In genomic region chr2:156864230-156864629, GRCh38 we compare ENCODE assay signal across 22 cellular contexts.
DNase-seq lines count a peak whose midpoint lies in the region; ATAC-seq and TF ChIP-seq lines count a peak whose summit lies in the region.
"Had no signal": no experiment of that assay in that cellular context is flagged by ENCODE, and none has a peak within 500 bp of the region (broad histone marks: within the 10 kb centered on the region; RNA-seq: fewer than 3 reads in every experiment).

No MANE protein-coding gene starts in this region.

- H3K36me3 Mint-ChIP-seq in glutamatergic neuron (ENCODE audit: unreplicated experiment), result no peaks in the 10 kb centered on the region
- H3K36me3 Mint-ChIP-seq: CD4-positive, CD25-positive, alpha-beta regulatory T cell; T-cell had no signal

- intact Hi-C loops in left ventricle myocardium inferior (cut with micrococcal nuclease) (no loop called here), transverse colon (cut with DNase I; ENCODE audit: low total_unique reads) (no loop called here)

- TF ChIP-seq CTCF in WERI-Rb-1 (IDR thresholded peaks at IDR 0.05; ENCODE audit: low read depth, low read length), result no peak
- no peak for TF ChIP-seq CTCF in glutamatergic neuron (IDR thresholded peaks at IDR 0.05; ENCODE audit: partially characterized antibody, unreplicated experiment)
- no peak for TF ChIP-seq CTCF in left ventricle myocardium inferior (IDR thresholded peaks at IDR 0.05; ENCODE audit: borderline replicate concordance)
- TF ChIP-seq CTCF in transverse colon (IDR thresholded peaks at IDR 0.05), result no peak

- peak overlapping the region; percentile 90 for H3K27ac Mint-ChIP-seq in glutamatergic neuron (ENCODE audit: unreplicated experiment)
- H3K27ac Mint-ChIP-seq: activated CD4-positive, alpha-beta memory T cell treated with anti-CD3 and anti-CD28 coated beads, Interleukin-2, amount 10 ng/mL, durations not matched to agents 7 days and 5 days; activated naive CD8-positive, alpha-beta T cell treated with anti-CD3 and anti-CD28 coated beads, Interleukin-2, amount 50 U/mL, for 24 hours; CD4-positive, CD25-positive, alpha-beta regulatory T cell; T-cell had no signal

- peaks cover 24% of the 10 kb centered on the region for H3K4me1 Mint-ChIP-seq in glutamatergic neuron (ENCODE audit: low read depth, unreplicated experiment)
- H3K4me1 Mint-ChIP-seq: activated CD4-positive, alpha-beta memory T cell treated with anti-CD3 and anti-CD28 coated beads, Interleukin-2, amount 10 ng/mL, durations not matched to agents 7 days and 5 days; activated naive CD8-positive, alpha-beta T cell treated with anti-CD3 and anti-CD28 coated beads, Interleukin-2, amount 50 U/mL, for 24 hours; CD4-positive, CD25-positive, alpha-beta regulatory T cell; neural crest cell; T-cell had no signal

- peak overlapping the region; percentile 23 for H3K4me3 Mint-ChIP-seq in glutamatergic neuron (ENCODE audit: unreplicated experiment)
- H3K4me3 Mint-ChIP-seq: activated CD4-positive, alpha-beta memory T cell treated with anti-CD3 and anti-CD28 coated beads, Interleukin-2, amount 10 ng/mL, durations not matched to agents 7 days and 5 days; activated naive CD8-positive, alpha-beta T cell treated with anti-CD3 and anti-CD28 coated beads, Interleukin-2, amount 50 U/mL, for 24 hours; CD4-positive, CD25-positive, alpha-beta regulatory T cell; neural crest cell; T-cell had no signal

- TF ChIP-seq EP300 in transverse colon (IDR thresholded peaks at IDR 0.05; ENCODE audit: low read depth), result no peak

- H3K9me3 Mint-ChIP-seq in glutamatergic neuron (ENCODE audit: unreplicated experiment), result peaks cover 4% of the 10 kb centered on the region
- H3K9me3 Mint-ChIP-seq: activated CD4-positive, alpha-beta memory T cell treated with anti-CD3 and anti-CD28 coated beads, Interleukin-2, amount 10 ng/mL, durations not matched to agents 7 days and 5 days; activated naive CD8-positive, alpha-beta T cell treated with anti-CD3 and anti-CD28 coated beads, Interleukin-2, amount 50 U/mL, for 24 hours; neural crest cell; T-cell had no signal

- no peaks in the 10 kb centered on the region for H3K27me3 ChIP-seq in WERI-Rb-1 (ENCODE audit: insufficient read depth, low read depth, severe bottlenecking)
- H3K27me3 ChIP-seq in left ventricle myocardium inferior (ENCODE audit: low read depth), result no peaks in the 10 kb centered on the region
- H3K27me3 ChIP-seq in transverse colon, result no peaks in the 10 kb centered on the region
- H3K27me3 ChIP-seq: MG63, stomach, tibial artery had no signal

- H3K27me3 Mint-ChIP-seq in glutamatergic neuron (ENCODE audit: unreplicated experiment), result no peaks in the 10 kb centered on the region
- H3K27me3 Mint-ChIP-seq: activated naive CD8-positive, alpha-beta T cell treated with anti-CD3 and anti-CD28 coated beads, Interleukin-2, amount 50 U/mL, for 24 hours had no signal

- H3K4me1 ChIP-seq in left ventricle myocardium inferior (no peaks in the 10 kb centered on the region), transverse colon (no peaks in the 10 kb centered on the region)
- H3K4me1 ChIP-seq: lower lobe of right lung, tibial artery had no signal

- peak; percentile 93 for DNase-seq in G401 (ENCODE audit: low spot score)
- peak; percentile 98 for DNase-seq in NCI-H1694 treated with DMSO at 0.1 percent for 48 hours (lab: John Stamatoyannopoulos, UW)
- DNase-seq in WERI-Rb-1, result peak; percentile 44
- DNase-seq in glutamatergic neuron, result peak; percentile 15
- DNase-seq in left ventricle myocardium inferior, result no peak
- DNase-seq in transverse colon, result no peak
- DNase-seq: activated CD4-positive, alpha-beta memory T cell treated with anti-CD3 and anti-CD28 coated beads, Interleukin-2, amount 10 ng/mL, durations not matched to agents 7 days and 5 days; activated CD4-positive, CD25-positive, alpha-beta regulatory T cell treated with anti-CD3 and anti-CD28 coated beads, Interleukin-2, amount 50 U/mL, for 72 hours; activated effector memory CD4-positive, alpha-beta T cell treated with anti-CD3 and anti-CD28 coated beads, Interleukin-2, amount 50 U/mL, for 16 hours; activated naive CD8-positive, alpha-beta T cell treated with anti-CD3 and anti-CD28 coated beads, Interleukin-2, amount 50 U/mL, for 24 hours; CD4-positive, CD25-positive, alpha-beta regulatory T cell; cortex of kidney; lower lobe of right lung; MG63; NK-92 treated with Interleukin-12 subunit alpha and Interleukin-12 subunit beta, amount 100 ng/mL, for 24 hours; posterior cingulate gyrus; SIG-M5; stomach; T-cell; tibial artery had no signal

- no peak for ATAC-seq in HG02588 (IDR thresholded peaks at IDR 0.05; ENCODE audit: unreplicated experiment)
- ATAC-seq: activated naive CD8-positive, alpha-beta T cell treated with anti-CD3 and anti-CD28 coated beads, Interleukin-2, amount 50 U/mL, for 24 hours; lower lobe of right lung; T-cell had no signal

- H3K9me3 ChIP-seq in WERI-Rb-1 (ENCODE audit: severe bottlenecking), result no peaks in the 10 kb centered on the region
- H3K9me3 ChIP-seq in left ventricle myocardium inferior (replicated peaks), result no peaks in the 10 kb centered on the region
- H3K9me3 ChIP-seq in transverse colon, result no peaks in the 10 kb centered on the region
- H3K9me3 ChIP-seq: lower lobe of right lung, MG63, stomach, tibial artery had no signal

- 45 to 50% methylated on average over 2 of the region's 2 CpGs for WGBS in transverse colon (ENCODE audit: low coverage in 1 of 2), 2 donors

- in situ Hi-C loops in G401 (cut with HindIII; ENCODE audit: low sequenced_read_pairs), result no loop called here
- in situ Hi-C loops in transverse colon (cut with MboI; ENCODE audit: low pct_ligation_motif_present in 1 of 4, low pct_unique_long_range_greater_than_20kb in 1 of 4, low sequenced_read_pairs in 3 of 4), result no loop called here

- H3K27ac ChIP-seq in WERI-Rb-1 (peak overlapping the region; percentile 56), left ventricle myocardium inferior (replicated peaks) (no peak overlapping the region), transverse colon (no peak overlapping the region)
- H3K27ac ChIP-seq: lower lobe of right lung, stomach, tibial artery had no signal

- H3K4me3 ChIP-seq in WERI-Rb-1 (ENCODE audit: low read depth, low read length) (no peak overlapping the region), left ventricle myocardium inferior (no peak overlapping the region), transverse colon (no peak overlapping the region)
- H3K4me3 ChIP-seq: lower lobe of right lung, MG63, stomach, tibial artery had no signal

- TF ChIP-seq POLR2A in transverse colon (IDR thresholded peaks at IDR 0.05), result no peak

- H3K36me3 ChIP-seq in WERI-Rb-1 (no peaks in the 10 kb centered on the region), left ventricle myocardium inferior (no peaks in the 10 kb centered on the region), transverse colon (no peaks in the 10 kb centered on the region)
- H3K36me3 ChIP-seq: lower lobe of right lung, MG63, stomach, tibial artery had no signal

Comparison
In these comparisons a context has a peak if more than half of its experiments do, and no peak if none do; other contexts are left out.
1. DNase-seq: peak in G401 (single experiment), NCI-H1694 treated with DMSO at 0.1 percent for 48 hours (single experiment), WERI-Rb-1 (single experiment) and glutamatergic neuron (single experiment); none in left ventricle myocardium inferior (single experiment) and transverse colon (single experiment).